In genomic region chr4:69577245-69577644, GRCh38 we compare ENCODE assay signal across 21 cellular contexts.
DNase-seq lines count a peak whose midpoint lies in the region; ATAC-seq, FAIRE-seq and TF ChIP-seq lines count a peak whose summit lies in the region.
"Had no signal": no experiment of that assay in that cellular context is flagged by ENCODE, and none has a peak within 500 bp of the region (broad histone marks: within the 10 kb centered on the region; RNA-seq: fewer than 3 reads in every experiment).

No MANE protein-coding gene starts in this region.

- H3K27me3 ChIP-seq in pancreas (no peaks in the 10 kb centered on the region), mesenchymal stem cell (ENCODE audit: control insufficient read depth in 1 of 2, insufficient read depth in 1 of 2, low read length in 2 of 2) (no peaks in the 10 kb centered on the region)
- no peaks in the 10 kb centered on the region for H3K27me3 ChIP-seq in naive thymus-derived CD4-positive, alpha-beta T cell (ENCODE audit: control insufficient read depth in 2 of 2, insufficient read depth in 2 of 2, low read length in 2 of 2)
- H3K27me3 ChIP-seq: BLaER1 treated with 17β-estradiol and CSF1 and Interleukin-3, amounts not matched to agents 10 nM and 100 nM had no signal

- no peak overlapping the region for H3K23ac ChIP-seq in mesenchymal stem cell (ENCODE audit: low read length in 2 of 2)

- no peak overlapping the region for H2BK5ac ChIP-seq in mesenchymal stem cell (ENCODE audit: low read depth, low read length, poor library complexity, severe bottlenecking)

- no peak overlapping the region for H2BK15ac ChIP-seq in mesenchymal stem cell (ENCODE audit: low read depth, poor library complexity, severe bottlenecking)

- no peak overlapping the region for H2BK12ac ChIP-seq in mesenchymal stem cell (ENCODE audit: low read length in 2 of 2)

- no peak overlapping the region for H2AK5ac ChIP-seq in mesenchymal stem cell (ENCODE audit: low read length, severe bottlenecking)

- no peak overlapping the region for H3K18ac ChIP-seq in mesenchymal stem cell (ENCODE audit: low read depth in 1 of 2, low read length in 2 of 2)

- no peaks in the 10 kb centered on the region for H3K4me1 Mint-ChIP-seq in naive thymus-derived CD4-positive, alpha-beta T cell
- H3K4me1 Mint-ChIP-seq: B cell had no signal

- TF ChIP-seq POLR2A in GM12891 (IDR thresholded peaks at IDR 0.05; ENCODE audit: low read depth, low read length): no peak

- H4K8ac ChIP-seq in mesenchymal stem cell (ENCODE audit: low read length): no peak overlapping the region

- no peak overlapping the region for H2AFZ ChIP-seq in mesenchymal stem cell (ENCODE audit: low read depth, low read length)

- CTCF ChIA-PET in naive thymus-derived CD4-positive, alpha-beta T cell (lab: Charles Lee): no interaction called here

- no peaks in the 10 kb centered on the region for H3K36me3 Mint-ChIP-seq in naive thymus-derived CD4-positive, alpha-beta T cell
- H3K36me3 Mint-ChIP-seq: CD8-positive, alpha-beta T cell had no signal

- peaks cover 0 to 3% (median 0%) of the 10 kb centered on the region in 5 donors for H3K27me3 Mint-ChIP-seq in naive thymus-derived CD4-positive, alpha-beta T cell
- H3K27me3 Mint-ChIP-seq: B cell; CD4-positive, alpha-beta T cell had no signal

- H3K4me1 ChIP-seq in pancreas: no peaks in the 10 kb centered on the region
- H3K4me1 ChIP-seq in mesenchymal stem cell (ENCODE audit: control insufficient read depth, insufficient read depth, low read depth, low read length): no peaks in the 10 kb centered on the region
- no peaks in the 10 kb centered on the region for H3K4me1 ChIP-seq in naive thymus-derived CD4-positive, alpha-beta T cell (ENCODE audit: control insufficient read depth in 2 of 2, insufficient read depth in 2 of 2, low read length in 2 of 2)
- H3K4me1 ChIP-seq: BLaER1 treated with 17β-estradiol and CSF1 and Interleukin-3, amounts not matched to agents 10 nM and 100 nM; Caco-2 had no signal

- no peak overlapping the region for H3K9ac ChIP-seq in mesenchymal stem cell (ENCODE audit: low read length)
- H3K9ac ChIP-seq: BLaER1 treated with 17β-estradiol and CSF1 and Interleukin-3, amounts not matched to agents 10 nM and 100 nM had no signal

- no peak overlapping the region for H3K4me3 ChIP-seq in pancreas
- H3K4me3 ChIP-seq in mesenchymal stem cell (ENCODE audit: insufficient read depth in 1 of 2, low read depth in 1 of 2, low read length in 2 of 2): no peak overlapping the region
- H3K4me3 ChIP-seq in naive thymus-derived CD4-positive, alpha-beta T cell (ENCODE audit: low read length): no peak overlapping the region
- H3K4me3 ChIP-seq: BLaER1 treated with 17β-estradiol and CSF1 and Interleukin-3, amounts not matched to agents 10 nM and 100 nM; GM12878 had no signal

- H3K27ac ChIP-seq in pancreas: no peak overlapping the region
- H3K27ac ChIP-seq in mesenchymal stem cell (ENCODE audit: low read length, poor library complexity, severe bottlenecking): no peak overlapping the region
- H3K27ac ChIP-seq in naive thymus-derived CD4-positive, alpha-beta T cell (ENCODE audit: low read depth, low read length): no peak overlapping the region
- H3K27ac ChIP-seq: BLaER1 treated with 17β-estradiol and CSF1 and Interleukin-3, amounts not matched to agents 10 nM and 100 nM; C4-2B had no signal

- no peaks in the 10 kb centered on the region for H3K36me3 ChIP-seq in pancreas
- no peaks in the 10 kb centered on the region for H3K36me3 ChIP-seq in mesenchymal stem cell (ENCODE audit: control insufficient read depth in 1 of 2, insufficient read depth in 2 of 2, low read depth in 1 of 2, low read length in 2 of 2)
- no peaks in the 10 kb centered on the region for H3K36me3 ChIP-seq in naive thymus-derived CD4-positive, alpha-beta T cell (ENCODE audit: control insufficient read depth in 2 of 3, insufficient read depth in 3 of 3, low read length in 3 of 3)
- H3K36me3 ChIP-seq: BLaER1 treated with 17β-estradiol and CSF1 and Interleukin-3, amounts not matched to agents 10 nM and 100 nM had no signal

- no peak overlapping the region for H4K91ac ChIP-seq in mesenchymal stem cell (ENCODE audit: low read length)

- peak; percentile 11 for FAIRE-seq in G401.6 (lab: Jason Lieb, UNC)
- FAIRE-seq in frontal cortex (lab: Jason Lieb, UNC): peak; percentile 37
- FAIRE-seq in pancreas (lab: Jason Lieb, UNC): peak; percentile 13
- no peak for FAIRE-seq in GM12891 (lab: Jason Lieb, UNC)
- FAIRE-seq: A204.1, D721Med, GM12878, GM19239 had no signal

- H3K9me3 ChIP-seq in pancreas (no peaks in the 10 kb centered on the region), mesenchymal stem cell (ENCODE audit: control insufficient read depth, low read length) (no peaks in the 10 kb centered on the region)
- no peaks in the 10 kb centered on the region for H3K9me3 ChIP-seq in naive thymus-derived CD4-positive, alpha-beta T cell (ENCODE audit: control insufficient read depth in 2 of 3, low read length in 3 of 3)
- H3K9me3 ChIP-seq: Caco-2 had no signal

- TF ChIP-seq CTCF in pancreas (IDR thresholded peaks at IDR 0.05): no peak

- H3K9me3 Mint-ChIP-seq in naive thymus-derived CD4-positive, alpha-beta T cell: peaks cover 0 to 3% (median 0%) of the 10 kb centered on the region in 11 donors
- H3K9me3 Mint-ChIP-seq: CD4-positive, alpha-beta T cell; CD8-positive, alpha-beta T cell had no signal

- no peak overlapping the region for H3K4ac ChIP-seq in mesenchymal stem cell (ENCODE audit: low read depth in 1 of 2, low read length in 2 of 2)

- intact Hi-C loops in pancreas (cut with DNase I): no loop called here
- intact Hi-C loops in naive thymus-derived CD4-positive, alpha-beta T cell (cut with micrococcal nuclease): no loop called here

- no peak overlapping the region for H3K4me3 Mint-ChIP-seq in naive thymus-derived CD4-positive, alpha-beta T cell
- H3K4me3 Mint-ChIP-seq: B cell; CD4-positive, alpha-beta T cell; CD8-positive, alpha-beta T cell had no signal

- H3K79me1 ChIP-seq in mesenchymal stem cell (replicated peaks; ENCODE audit: low read length, poor library complexity, severe bottlenecking): no peaks in the 10 kb centered on the region

- no peak overlapping the region for H3K27ac Mint-ChIP-seq in naive thymus-derived CD4-positive, alpha-beta T cell
- H3K27ac Mint-ChIP-seq: B cell; CD4-positive, alpha-beta T cell; CD8-positive, alpha-beta T cell had no signal

- POLR2A ChIA-PET in naive thymus-derived CD4-positive, alpha-beta T cell (lab: Charles Lee): no interaction called here

- DNase-seq in frontal cortex (ENCODE audit: low spot score in 2 of 2) (no peak), pancreas (no peak), mesenchymal stem cell (no peak), GM12891 (ENCODE audit: insufficient read length, low spot score) (no peak)
- no peak for DNase-seq in naive thymus-derived CD4-positive, alpha-beta T cell
- DNase-seq: 8988T; AML-193; Caco-2; Calu3; CD4-positive, alpha-beta T cell; CD8-positive, alpha-beta T cell; DMS79 treated with DMSO at 0.1 percent for 48 hours; GDM1 had no signal

- WGBS in pancreas, 2 donors: 62 to 79% methylated on average over 1 of the region's 1 CpG
- no CpG with 5 or more reads among the region's 1 CpG for WGBS in mesenchymal stem cell

- no peak for ATAC-seq in pancreas
- no peak for ATAC-seq in naive thymus-derived CD4-positive, alpha-beta T cell
- ATAC-seq: CD8-positive, alpha-beta T cell; GM12878 had no signal

- no peak overlapping the region for H3K4me2 ChIP-seq in mesenchymal stem cell (ENCODE audit: low read length, poor library complexity, severe bottlenecking)
- H3K4me2 ChIP-seq: BLaER1 treated with 17β-estradiol and CSF1 and Interleukin-3, amounts not matched to agents 10 nM and 100 nM had no signal

- no peak overlapping the region for H3K14ac ChIP-seq in mesenchymal stem cell (ENCODE audit: low read length in 2 of 2)

- no peak overlapping the region for H2BK120ac ChIP-seq in mesenchymal stem cell (ENCODE audit: low read depth, low read length)

TF ChIP-seq in GM12891, 5 proteins besides CTCF, POLR2A, EP300 and RAD21:
- TF ChIP-seq POU2F2 (IDR thresholded peaks at IDR 0.05; ENCODE audit: low read depth, low read length): no peak
TF ChIP-seq in GM12891: peak in this region for 0.
